ENCODE assay signal across 28 cellular contexts in the genomic region with DNA sequence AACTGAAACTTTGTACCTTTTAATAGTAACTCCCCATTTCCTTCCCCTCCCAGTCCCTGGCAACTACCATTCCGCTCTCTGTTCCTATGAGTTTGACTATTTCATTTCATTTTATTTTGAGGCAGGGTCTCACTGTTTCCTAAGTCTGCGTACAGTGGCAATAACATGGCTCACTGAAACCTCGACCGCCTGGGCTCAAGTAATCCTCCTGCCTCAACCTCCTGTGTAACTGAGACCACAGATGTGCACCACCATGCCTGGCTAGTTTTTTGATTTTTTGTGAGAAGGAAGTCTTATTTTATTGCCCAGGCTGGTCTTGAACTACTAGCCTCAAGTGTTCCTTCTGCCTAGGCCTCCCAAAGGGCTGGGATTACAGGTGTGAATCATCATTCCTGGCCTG.
"Had no signal": no experiment of that assay in that cellular context is flagged by ENCODE, and none has a peak within 500 bp of the region (broad histone marks: within the 10 kb centered on the region; RNA-seq: fewer than 3 reads in every experiment).

No MANE protein-coding gene starts in this region.

- H3K36me3 ChIP-seq: adrenal gland, esophagus squamous epithelium, WERI-Rb-1 had no signal

- DNase-seq: activated B cell treated with CpG ODN at 0.5 μM for 24 hours; activated CD4-positive, alpha-beta T cell treated with anti-CD3 and anti-CD28 coated beads for 48 hours; activated CD4-positive, alpha-beta T cell treated with anti-CD3 and anti-CD28 coated beads, Interleukin-2, amount 50 U/mL, for 1 hour; activated CD4-positive, alpha-beta T cell treated with anti-CD3 and anti-CD28 coated beads, Interleukin-2, amount 50 U/mL, for 48 hours; activated CD8-positive, alpha-beta memory T cell treated with anti-CD3 and anti-CD28 coated beads for 24 hours; activated CD8-positive, alpha-beta T cell treated with anti-CD3 and anti-CD28 coated beads for 36 hours; activated effector memory CD4-positive, alpha-beta T cell treated with Interleukin-2 at 50 U/mL for 16 hours; activated gamma-delta T cell treated with Interleukin-2 at 50 U/mL for 16 hours; activated naive CD4-positive, alpha-beta T cell treated with anti-CD3 and anti-CD28 coated beads for 36 hours; activated naive CD8-positive, alpha-beta T cell treated with anti-CD3 and anti-CD28 coated beads for 36 hours; activated naive CD8-positive, alpha-beta T cell treated with anti-CD3 and anti-CD28 coated beads, Interleukin-2, amount 50 U/mL, for 24 hours; activated T-cell treated with anti-CD3 and anti-CD28 coated beads, Interleukin-2, amount 50 U/mL, for 4 hours; adrenal gland; amygdala; aorta; body of pancreas; caudate nucleus; effector CD8-positive, alpha-beta T cell; esophagus squamous epithelium; head of caudate nucleus; T-helper 17 cell; T1000; WERI-Rb-1 had no signal

- H3K9me3 ChIP-seq: body of pancreas, esophagus squamous epithelium had no signal

- H3K4me3 ChIP-seq: adrenal gland, body of pancreas, esophagus squamous epithelium had no signal

- H3K36me3 Mint-ChIP-seq: activated naive CD4-positive, alpha-beta T cell treated with anti-CD3 and anti-CD28 coated beads, Interleukin-2, amount 50 U/mL, for 24 hours; activated naive CD8-positive, alpha-beta T cell treated with anti-CD3 and anti-CD28 coated beads for 36 hours had no signal

- ATAC-seq: activated CD4-positive, CD25-positive, alpha-beta regulatory T cell treated with anti-CD3 and anti-CD28 coated beads, Interleukin-2, amount 50 U/mL, for 24 hours; activated CD8-positive, alpha-beta T cell treated with anti-CD3 and anti-CD28 coated beads for 36 hours; activated naive CD8-positive, alpha-beta T cell treated with anti-CD3 and anti-CD28 coated beads, Interleukin-2, amount 50 U/mL, for 24 hours; activated T-cell treated with anti-CD3 and anti-CD28 coated beads, Interleukin-2, amount 50 U/mL, for 4 hours; activated T-helper 17 cell treated with anti-CD3 and anti-CD28 coated beads, Interleukin-2, amount 50 U/mL, for 72 hours; body of pancreas; T-helper 17 cell had no signal

- H3K4me3 Mint-ChIP-seq: activated B cell treated with CpG ODN at 0.5 μM for 24 hours; activated CD8-positive, alpha-beta T cell treated with anti-CD3 and anti-CD28 coated beads for 36 hours; activated naive CD4-positive, alpha-beta T cell treated with anti-CD3 and anti-CD28 coated beads for 36 hours; activated naive CD4-positive, alpha-beta T cell treated with anti-CD3 and anti-CD28 coated beads, Interleukin-2, amount 50 U/mL, for 24 hours; activated naive CD8-positive, alpha-beta T cell treated with anti-CD3 and anti-CD28 coated beads for 36 hours; activated naive CD8-positive, alpha-beta T cell treated with anti-CD3 and anti-CD28 coated beads, Interleukin-2, amount 50 U/mL, for 24 hours; activated T-cell treated with anti-CD3 and anti-CD28 coated beads, Interleukin-2, amount 50 U/mL, for 4 hours; activated T-helper 17 cell treated with anti-CD3 and anti-CD28 coated beads, Interleukin-2, amount 50 U/mL, for 72 hours; T-helper 17 cell; T-helper 2 cell treated with Interferon-gamma antibody and Interleukin-4, amounts not matched to agents 5 μg/mL and 100 μg/mL, for 36 hours had no signal

- H3K4me1 Mint-ChIP-seq: activated B cell treated with CpG ODN at 0.5 μM for 24 hours; activated naive CD4-positive, alpha-beta T cell treated with anti-CD3 and anti-CD28 coated beads, Interleukin-2, amount 50 U/mL, for 24 hours; activated naive CD8-positive, alpha-beta T cell treated with anti-CD3 and anti-CD28 coated beads for 36 hours; activated naive CD8-positive, alpha-beta T cell treated with anti-CD3 and anti-CD28 coated beads, Interleukin-2, amount 50 U/mL, for 24 hours; activated T-helper 17 cell treated with anti-CD3 and anti-CD28 coated beads, Interleukin-2, amount 50 U/mL, for 72 hours; T-helper 17 cell had no signal

- H3K27ac ChIP-seq: adrenal gland, body of pancreas, epithelial cell of prostate, esophagus squamous epithelium, WERI-Rb-1 had no signal

- H3K27me3 Mint-ChIP-seq: activated B cell treated with CpG ODN at 0.5 μM for 24 hours; activated CD8-positive, alpha-beta T cell treated with anti-CD3 and anti-CD28 coated beads for 36 hours; activated naive CD4-positive, alpha-beta T cell treated with anti-CD3 and anti-CD28 coated beads, Interleukin-2, amount 50 U/mL, for 24 hours; activated naive CD8-positive, alpha-beta T cell treated with anti-CD3 and anti-CD28 coated beads for 36 hours; activated naive CD8-positive, alpha-beta T cell treated with anti-CD3 and anti-CD28 coated beads, Interleukin-2, amount 50 U/mL, for 24 hours; activated T-helper 17 cell treated with anti-CD3 and anti-CD28 coated beads, Interleukin-2, amount 50 U/mL, for 72 hours; T-helper 17 cell had no signal

- H3K4me1 ChIP-seq: adrenal gland, body of pancreas, esophagus squamous epithelium had no signal

- H3K27ac Mint-ChIP-seq: activated B cell treated with CpG ODN at 0.5 μM for 24 hours; activated CD8-positive, alpha-beta T cell treated with anti-CD3 and anti-CD28 coated beads for 36 hours; activated naive CD4-positive, alpha-beta T cell treated with anti-CD3 and anti-CD28 coated beads for 36 hours; activated naive CD4-positive, alpha-beta T cell treated with anti-CD3 and anti-CD28 coated beads, Interleukin-2, amount 50 U/mL, for 24 hours; activated naive CD8-positive, alpha-beta T cell treated with anti-CD3 and anti-CD28 coated beads for 36 hours; activated naive CD8-positive, alpha-beta T cell treated with anti-CD3 and anti-CD28 coated beads, Interleukin-2, amount 50 U/mL, for 24 hours; activated T-helper 17 cell treated with anti-CD3 and anti-CD28 coated beads, Interleukin-2, amount 50 U/mL, for 72 hours; T-helper 17 cell; T-helper 2 cell treated with Interferon-gamma antibody and Interleukin-4, amounts not matched to agents 5 μg/mL and 100 μg/mL, for 36 hours had no signal

- H3K27me3 ChIP-seq: adrenal gland, body of pancreas, esophagus squamous epithelium had no signal
